18 cellular contexts compared by ENCODE assay signal in the genomic region with DNA sequence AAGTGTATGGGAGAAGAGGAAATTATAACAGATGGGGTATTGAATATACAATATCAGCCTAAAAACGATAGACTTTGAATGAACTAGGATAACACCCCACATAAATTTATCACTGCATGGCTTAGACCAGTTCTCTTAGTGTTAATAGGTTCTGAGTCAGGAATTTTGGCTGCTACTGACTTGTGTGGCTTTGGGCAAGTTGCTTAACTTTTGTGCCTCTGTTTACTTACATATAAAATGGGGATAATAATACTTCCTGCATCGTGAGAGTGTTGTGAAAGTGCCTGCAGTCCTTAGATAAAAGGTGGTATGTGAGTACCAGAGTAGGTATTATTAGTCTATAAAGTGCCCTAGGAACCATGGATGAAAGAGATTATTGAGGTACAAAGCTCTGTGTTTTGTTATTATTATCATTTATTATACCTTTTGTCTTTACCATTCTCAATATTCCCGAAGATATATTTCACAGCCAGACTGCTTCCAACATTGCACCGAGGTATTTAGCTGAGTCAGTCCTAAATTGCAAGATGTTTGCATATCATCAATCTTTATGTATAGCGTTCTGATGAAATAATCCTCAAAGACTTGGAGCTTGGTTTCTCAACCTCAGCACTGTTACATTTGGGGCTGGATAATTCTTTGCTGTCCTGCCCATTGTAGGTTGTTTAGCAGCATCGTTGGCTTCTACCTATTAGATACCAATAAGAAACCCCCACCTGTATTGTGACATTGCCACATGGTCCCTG. TPM values are rescaled to one million over a fixed set of nuclear protein-coding genes. Genes with fewer than 3 reads are reported as not detected.
DNase-seq lines count a peak whose midpoint lies in the region; ATAC-seq, FAIRE-seq and TF ChIP-seq lines count a peak whose summit lies in the region.
"Had no signal": no experiment of that assay in that cellular context is flagged by ENCODE, and none has a peak within 500 bp of the region (broad histone marks: within the 10 kb centered on the region; RNA-seq: fewer than 3 reads in every experiment).

No MANE protein-coding gene starts in this region.

- H3K9me3 ChIP-seq in A673 (ENCODE audit: low read depth, low read length, poor library complexity, severe bottlenecking) (no peaks in the 10 kb centered on the region), HUES6 (ENCODE audit: control insufficient read depth, insufficient read depth, low read depth, low read length) (no peaks in the 10 kb centered on the region), breast epithelium (no peaks in the 10 kb centered on the region), keratinocyte (ENCODE audit: control insufficient read depth, low read depth, low read length) (no peaks in the 10 kb centered on the region)

- H3K4me1 ChIP-seq in A673 (ENCODE audit: insufficient read depth, low read length, poor library complexity, severe bottlenecking), result peaks cover 27% of the 10 kb centered on the region
- peaks cover 17% of the 10 kb centered on the region for H3K4me1 ChIP-seq in HUES6 (ENCODE audit: control insufficient read depth, insufficient read depth, low read length)
- H3K4me1 ChIP-seq in breast epithelium, result no peaks in the 10 kb centered on the region
- peaks cover 23% of the 10 kb centered on the region for H3K4me1 ChIP-seq in keratinocyte (ENCODE audit: control insufficient read depth, extremely low read depth, insufficient read depth, low read length)

- H3K36me3 ChIP-seq in A673 (ENCODE audit: insufficient read depth, low read length, poor library complexity, severe bottlenecking) (no peaks in the 10 kb centered on the region), HUES6 (ENCODE audit: control insufficient read depth, insufficient read depth, low read length) (no peaks in the 10 kb centered on the region), breast epithelium (no peaks in the 10 kb centered on the region), keratinocyte (ENCODE audit: control insufficient read depth in 2 of 2, extremely low read depth in 1 of 2, insufficient read depth in 2 of 2, low read length in 2 of 2) (peaks cover 0 to 2% of the 10 kb centered on the region in 2 experiments)

- H3K4me3 ChIP-seq in A673 (ENCODE audit: low read depth, low read length, poor library complexity, severe bottlenecking), result no peak overlapping the region
- peak overlapping the region; percentile 64 for H3K4me3 ChIP-seq in HUES6 (ENCODE audit: low read depth, low read length)
- peak overlapping the region in 2 of 3 donors; percentile 92 to 98 for H3K4me3 ChIP-seq in breast epithelium
- peak overlapping the region; percentile 66 to 92 (median 69) for H3K4me3 ChIP-seq in keratinocyte (ENCODE audit: control insufficient read depth in 2 of 3, extremely low read depth in 1 of 3, insufficient read depth in 2 of 3, low read depth in 1 of 3, low read length in 3 of 3)

- CTCF ChIA-PET in A673 (lab: Charles Lee), result no interaction called here

- no peaks in the 10 kb centered on the region for H3K27me3 ChIP-seq in A673 (replicated peaks; ENCODE audit: insufficient read depth, low read depth, low read length, poor library complexity)
- no peaks in the 10 kb centered on the region for H3K27me3 ChIP-seq in HUES6 (ENCODE audit: control insufficient read depth, insufficient read depth, low read length)
- no peaks in the 10 kb centered on the region for H3K27me3 ChIP-seq in breast epithelium
- no peaks in the 10 kb centered on the region for H3K27me3 ChIP-seq in keratinocyte (ENCODE audit: control insufficient read depth, extremely low read depth, insufficient read depth, low read length)

- DNase-seq in A673 (ENCODE audit: low spot score) (peak; percentile 4), breast epithelium (ENCODE audit: low spot score in 2 of 2) (no peak), keratinocyte (ENCODE audit: low read depth, low spot score) (no peak), NCI-H1436 treated with DMSO at 0.1 percent for 48 hours (lab: John Stamatoyannopoulos, UW) (no peak), NCI-H510A treated with DMSO at 0.1 percent for 48 hours (lab: John Stamatoyannopoulos, UW) (no peak), T-helper 1 cell (no peak)
- DNase-seq: activated CD4-positive, alpha-beta T cell treated with anti-CD3 and anti-CD28 coated beads, Interleukin-2, amount 10 ng/mL, durations not matched to agents 24 days and 14 days; KBM-7; left cardiac atrium; natural killer cell; NCI-H2029 treated with DMSO at 0.1 percent for 48 hours; small intestine had no signal

- no peak for TF ChIP-seq POLR2A in breast epithelium (IDR thresholded peaks at IDR 0.05)

- H3K4me2 ChIP-seq in keratinocyte (ENCODE audit: control insufficient read depth, extremely low read depth, insufficient read depth, low read depth, low read length), result peak overlapping the region; percentile 91

- no peak for TF ChIP-seq CTCF in A673 (conservative IDR thresholded peaks at IDR 0.05; ENCODE audit: low read depth, low read length)
- TF ChIP-seq CTCF in breast epithelium (IDR thresholded peaks at IDR 0.05), result no peak
- TF ChIP-seq CTCF in keratinocyte (optimal IDR thresholded peaks at IDR 0.05 in 1 of 3, IDR thresholded peaks at IDR 0.05 in 1 of 3, conservative IDR thresholded peaks at IDR 0.05 in 1 of 3; ENCODE audit: extremely low read depth in 1 of 3, insufficient read depth in 2 of 3, low read length in 3 of 3), result no peak

- peak overlapping the region; percentile 63 for H3K9ac ChIP-seq in HUES6 (ENCODE audit: low read length)
- peak overlapping the region; percentile 94 for H3K9ac ChIP-seq in keratinocyte (ENCODE audit: control insufficient read depth, extremely low read depth, insufficient read depth, low read length)

- intact Hi-C loops in A673 (cut with micrococcal nuclease; ENCODE audit: unreplicated experiment) (no loop called here), breast epithelium (cut with DNase I; ENCODE audit: low total_unique reads) (loop anchor here (10.0 kb wide), 1 partner anchor 128 kb away; no protein-coding TSS in a partner anchor)

- peak; percentile 75 for FAIRE-seq in keratinocyte (lab: Jason Lieb, UNC)
- FAIRE-seq: GM12892, GM19239, small intestine had no signal

- no peak for ATAC-seq in GM19397 (IDR thresholded peaks at IDR 0.05; ENCODE audit: unreplicated experiment)
- ATAC-seq: activated T-helper 17 cell treated with anti-CD3 and anti-CD28 coated beads, Interleukin-2, amount 50 U/mL, for 72 hours; HCT116; left cardiac atrium; natural killer cell had no signal

- peaks cover 22% of the 10 kb centered on the region for H3K79me2 ChIP-seq in keratinocyte (ENCODE audit: control insufficient read depth, insufficient read depth, low read length)

- H3K9me1 ChIP-seq in keratinocyte (ENCODE audit: control insufficient read depth, extremely low read depth, insufficient read depth, low read length), result no peaks in the 10 kb centered on the region

- BruUV-seq in A673 (replicated peaks; lab: Mats Ljungman, UMichigan), result no TSS peak

- dilution Hi-C loops in keratinocyte (cut with MboI; ENCODE audit: extremely low pct_ligation_motif_present, low sequenced_read_pairs), result no loop called here

- no peak overlapping the region for H2AFZ ChIP-seq in keratinocyte (ENCODE audit: control insufficient read depth, low read length)

- H3K27ac ChIP-seq in A673 (ENCODE audit: low read depth, low read length, poor library complexity, severe bottlenecking), result no peak overlapping the region
- H3K27ac ChIP-seq in HUES6 (ENCODE audit: low read depth, low read length), result no peak overlapping the region
- H3K27ac ChIP-seq in breast epithelium, result peak overlapping the region; percentile 94 to 98
- peak overlapping the region; percentile 99 for H3K27ac ChIP-seq in keratinocyte (ENCODE audit: control insufficient read depth, insufficient read depth, low read length)

- H4K20me1 ChIP-seq in keratinocyte (ENCODE audit: control insufficient read depth, extremely low read depth, insufficient read depth, low read length), result no peaks in the 10 kb centered on the region

- POLR2A ChIA-PET in A673 (lab: Charles Lee; ENCODE audit: low non-redundant PET), result interaction anchor here (0.5 kb wide), 1 partner anchor 708 kb away, joined by 3 read pairs; no protein-coding TSS in a partner anchor

RNA-seq across cellular contexts. Expression of gene PAWR, which starts 2.3 kb away (rescaled TPM):
- 52.7 and 55.3 TPM in 2 replicates for total RNA-seq in A673 (2021)
- 100 to 1,000 TPM in 2 of 3 donors, 10 to 100 TPM in 1; 17.0 to 155 (median 101) TPM for total RNA-seq in breast epithelium
- polyA plus RNA-seq in keratinocyte, result 16.3 to 41.1 TPM (median 23.4 TPM) in 3 replicates
- 437 TPM for polyA plus RNA-seq in keratinocyte (2011; ENCODE audit: low read depth)
- 12.6 and 20.6 TPM in 2 replicates for polyA plus RNA-seq in keratinocyte (2011; cell fraction: cytosol; rRNA removed)
- 44.6 and 61.7 TPM in 2 replicates for polyA plus RNA-seq in keratinocyte (2011; cell fraction: nucleus; rRNA removed)
- polyA plus RNA-seq in keratinocyte (2012; ENCODE audit: low replicate concordance), result 35.6 and 56.4 TPM in 2 replicates
- 4.4 to 26.8 TPM (median 10.9 TPM) in 3 replicates for polyA minus RNA-seq in keratinocyte
- polyA minus RNA-seq in keratinocyte (2011; cell fraction: cytosol; rRNA and poly(A)+ RNA removed), result 44.3 TPM
- polyA minus RNA-seq in keratinocyte (2011; cell fraction: nucleus; rRNA and poly(A)+ RNA removed), result 36.2 and 73.8 TPM in 2 replicates

Comparison
In these comparisons a context has a peak if more than half of its experiments do, and no peak if none do; other contexts are left out.
1. H3K27ac ChIP-seq: peak in breast epithelium (2 of 2) and keratinocyte (single experiment); none in A673 (single experiment) and HUES6 (single experiment).